ENCODE assay signal across 24 cellular contexts in genomic region chr12:108518716-108519496, GRCh38.
"Had no signal": no experiment of that assay in that cellular context is flagged by ENCODE, and none has a peak within 500 bp of the region (broad histone marks: within the 10 kb centered on the region; RNA-seq: fewer than 3 reads in every experiment).

No MANE protein-coding gene starts in this region.

- H2AFZ ChIP-seq: parathyroid adenoma had no signal

- ATAC-seq: activated CD4-positive, alpha-beta T cell treated with anti-CD3 and anti-CD28 coated beads for 36 hours; activated naive CD8-positive, alpha-beta T cell treated with anti-CD3 and anti-CD28 coated beads, Interleukin-2, amount 50 U/mL, for 24 hours; activated T-cell treated with anti-CD3 and anti-CD28 coated beads, Interleukin-2, amount 50 U/mL, for 4 hours; natural killer cell; right cardiac atrium; stimulated activated naive CD8-positive, alpha-beta T cell treated with anti-CD3 and anti-CD28 coated beads, Interleukin-15, amount 100 ng/mL, for 72 hours; T-cell had no signal

- H3K4me3 ChIP-seq: esophagus muscularis mucosa, left ventricle myocardium inferior, tibial artery had no signal

- FAIRE-seq: frontal cortex, urothelium cell line had no signal

- H3K27ac Mint-ChIP-seq: activated B cell treated with CpG ODN at 0.5 μM for 24 hours; activated CD4-positive, alpha-beta T cell treated with anti-CD3 and anti-CD28 coated beads for 36 hours; activated naive CD8-positive, alpha-beta T cell treated with anti-CD3 and anti-CD28 coated beads, Interleukin-2, amount 50 U/mL, for 24 hours; dendritic cell treated with granulocyte-macrophage colony-stimulating factor and Interleukin-4, amounts not matched to agents 40 ng/mL and 50 ng/mL, for 4 days; mesothelial cell of epicardium; T-cell had no signal

- H3K27me3 Mint-ChIP-seq: activated B cell treated with CpG ODN at 0.5 μM for 24 hours; activated CD4-positive, alpha-beta T cell treated with anti-CD3 and anti-CD28 coated beads for 36 hours; activated naive CD4-positive, alpha-beta T cell treated with anti-CD3 and anti-CD28 coated beads, Interleukin-2, amount 10 ng/mL, durations not matched to agents 7 days and 5 days; activated naive CD8-positive, alpha-beta T cell treated with anti-CD3 and anti-CD28 coated beads, Interleukin-2, amount 50 U/mL, for 24 hours; stimulated activated naive CD8-positive, alpha-beta T cell treated with anti-CD3 and anti-CD28 coated beads, Interleukin-15, amount 100 ng/mL, for 72 hours; T-cell had no signal

- H3K4me3 Mint-ChIP-seq: activated B cell treated with CpG ODN at 0.5 μM for 24 hours; activated CD4-positive, alpha-beta T cell treated with anti-CD3 and anti-CD28 coated beads for 36 hours; activated naive CD4-positive, alpha-beta T cell treated with anti-CD3 and anti-CD28 coated beads, Interleukin-2, amount 10 ng/mL, durations not matched to agents 7 days and 5 days; activated naive CD8-positive, alpha-beta T cell treated with anti-CD3 and anti-CD28 coated beads, Interleukin-2, amount 50 U/mL, for 24 hours; activated T-cell treated with anti-CD3 and anti-CD28 coated beads, Interleukin-2, amount 50 U/mL, for 4 hours; dendritic cell treated with granulocyte-macrophage colony-stimulating factor and Interleukin-4, amounts not matched to agents 40 ng/mL and 50 ng/mL, for 4 days; mesothelial cell of epicardium; natural killer cell; stimulated activated naive CD8-positive, alpha-beta T cell treated with anti-CD3 and anti-CD28 coated beads, Interleukin-15, amount 100 ng/mL, for 72 hours; T-cell had no signal

- H3K79me2 ChIP-seq: parathyroid adenoma had no signal

- H3K36me3 Mint-ChIP-seq: natural killer cell had no signal

- H3K9ac ChIP-seq: parathyroid adenoma had no signal

- H3K27me3 ChIP-seq: esophagus muscularis mucosa, tibial artery had no signal

- H3K9me3 ChIP-seq: esophagus muscularis mucosa, left ventricle myocardium inferior, tibial artery had no signal

- H3K9me3 Mint-ChIP-seq: activated B cell treated with CpG ODN at 0.5 μM for 24 hours; activated naive CD4-positive, alpha-beta T cell treated with anti-CD3 and anti-CD28 coated beads, Interleukin-2, amount 10 ng/mL, durations not matched to agents 7 days and 5 days; activated naive CD8-positive, alpha-beta T cell treated with anti-CD3 and anti-CD28 coated beads, Interleukin-2, amount 50 U/mL, for 24 hours; activated T-cell treated with anti-CD3 and anti-CD28 coated beads, Interleukin-2, amount 50 U/mL, for 4 hours; dendritic cell treated with granulocyte-macrophage colony-stimulating factor and Interleukin-4, amounts not matched to agents 40 ng/mL and 50 ng/mL, for 4 days; mesothelial cell of epicardium; natural killer cell; stimulated activated naive CD8-positive, alpha-beta T cell treated with anti-CD3 and anti-CD28 coated beads, Interleukin-15, amount 100 ng/mL, for 72 hours; T-cell had no signal

- H3K27ac ChIP-seq: esophagus muscularis mucosa, left ventricle myocardium inferior, parathyroid adenoma, tibial artery had no signal

- DNase-seq: activated B cell treated with CpG ODN at 0.5 μM for 24 hours; activated CD4-positive, alpha-beta T cell treated with anti-CD3 and anti-CD28 coated beads for 36 hours; activated CD4-positive, alpha-beta T cell treated with anti-CD3 and anti-CD28 coated beads, Interleukin-2, amount 50 U/mL, for 48 hours; activated CD8-positive, alpha-beta memory T cell treated with anti-CD3 and anti-CD28 coated beads, Interleukin-2, amount 50 U/mL, for 48 hours; activated effector memory CD4-positive, alpha-beta T cell treated with Interleukin-2 at 50 U/mL for 16 hours; activated naive CD4-positive, alpha-beta T cell treated with anti-CD3 and anti-CD28 coated beads, Interleukin-2, amount 10 ng/mL, durations not matched to agents 7 days and 5 days; activated naive CD8-positive, alpha-beta T cell treated with anti-CD3 and anti-CD28 coated beads, Interleukin-2, amount 50 U/mL, for 24 hours; activated T-cell treated with anti-CD3 and anti-CD28 coated beads, Interleukin-2, amount 50 U/mL, for 4 hours; effector CD4-positive, alpha-beta T cell; hippocampal formation; left ventricle myocardium inferior; natural killer cell; stimulated activated CD4-positive, alpha-beta T cell treated with anti-CD3 and anti-CD28 coated beads, Interleukin-12 subunit alpha, Interleukin-12 subunit beta, amount 100 ng/mL, for 4 hours; stimulated activated CD4-positive, alpha-beta T cell treated with anti-CD3 and anti-CD28 coated beads, Interleukin-4, amount 100 ng/mL, for 4 hours; stimulated activated naive CD8-positive, alpha-beta T cell treated with anti-CD3 and anti-CD28 coated beads, Interleukin-15, amount 100 ng/mL, for 72 hours; T-cell; tibial artery had no signal
